ENCODE assay signal across 32 cellular contexts in genomic region chr7:98852826-98853225, GRCh38. TPM values are rescaled to one million over a fixed set of nuclear protein-coding genes. Genes with fewer than 3 reads are reported as not detected.
DNase-seq lines count a peak whose midpoint lies in the region; TF ChIP-seq lines count a peak whose summit lies in the region.
"Had no signal": no experiment of that assay in that cellular context is flagged by ENCODE, and none has a peak within 500 bp of the region (broad histone marks: within the 10 kb centered on the region; RNA-seq: fewer than 3 reads in every experiment).

No MANE protein-coding gene starts in this region.

- no peaks in the 10 kb centered on the region for H3K27me3 ChIP-seq in GM23248 (replicated peaks; ENCODE audit: insufficient read depth)
- no peaks in the 10 kb centered on the region for H3K27me3 ChIP-seq in mesenchymal stem cell (ENCODE audit: control insufficient read depth in 1 of 2, insufficient read depth in 1 of 2, low read length in 2 of 2)
- H3K27me3 ChIP-seq: brain microvascular endothelial cell, testis, vagina had no signal

- 46 to 54% methylated on average over 4 of the region's 4 CpGs for WGBS in GM23248 (ENCODE audit: low coverage in 1 of 2, low lambda C conversion rate in 2 of 2, missing lambda C conversion rate in 2 of 2), 2 experiments
- WGBS in mesenchymal stem cell, result 51% methylated on average over 3 of the region's 4 CpGs

- no peak overlapping the region for H2BK120ac ChIP-seq in mesenchymal stem cell (ENCODE audit: low read depth, low read length)

- H2BK15ac ChIP-seq in mesenchymal stem cell (ENCODE audit: low read depth, poor library complexity, severe bottlenecking), result peak overlapping the region; percentile 26

- H3K9me3 ChIP-seq in GM23248 (ENCODE audit: low read depth) (no peaks in the 10 kb centered on the region), mesenchymal stem cell (ENCODE audit: control insufficient read depth, low read length) (peaks cover 14% of the 10 kb centered on the region)
- H3K9me3 ChIP-seq: testis, vagina had no signal

- peak overlapping the region in 1 of 2 experiments; percentile 35 for H3K4ac ChIP-seq in mesenchymal stem cell (ENCODE audit: low read depth in 1 of 2, low read length in 2 of 2)

- in situ Hi-C loops in GM23248 (cut with MboI), result no loop called here

- H3K36me3 ChIP-seq in GM23248 (ENCODE audit: low read depth) (no peaks in the 10 kb centered on the region), mesenchymal stem cell (ENCODE audit: control insufficient read depth in 1 of 2, insufficient read depth in 2 of 2, low read depth in 1 of 2, low read length in 2 of 2) (no peaks in the 10 kb centered on the region)
- H3K36me3 ChIP-seq: brain microvascular endothelial cell, left lung, vagina had no signal

- H3K9me2 ChIP-seq in GM23248 (ENCODE audit: insufficient read depth), result no peaks in the 10 kb centered on the region

- H3K9ac ChIP-seq in GM23248, result no peak overlapping the region
- no peak overlapping the region for H3K9ac ChIP-seq in mesenchymal stem cell (ENCODE audit: low read length)

- no peak overlapping the region for H3K18ac ChIP-seq in mesenchymal stem cell (ENCODE audit: low read depth in 1 of 2, low read length in 2 of 2)

- peak; percentile 16 for DNase-seq in AG04449 (ENCODE audit: low read depth, low spot score)
- DNase-seq in GM23248, result peak; percentile 18
- DNase-seq in amniotic epithelial cell (ENCODE audit: low read depth), result peak; percentile 41
- DNase-seq in mesenchymal stem cell, result no peak
- DNase-seq in NCI-H345 (lab: John Stamatoyannopoulos, UW), result no peak
- no peak for DNase-seq in activated CD8-positive, alpha-beta memory T cell treated with anti-CD3 and anti-CD28 coated beads for 24 hours
- DNase-seq in DMS153 treated with DMSO at 0.1 percent for 48 hours (lab: John Stamatoyannopoulos, UW; ENCODE audit: unreplicated experiment), result no peak
- no peak for DNase-seq in NCI-H1048 (lab: John Stamatoyannopoulos, UW)
- DNase-seq: activated CD4-positive, alpha-beta T cell treated with anti-CD3 and anti-CD28 coated beads for 1 hour; activated CD8-positive, alpha-beta T cell treated with anti-CD3 and anti-CD28 coated beads for 36 hours; activated gamma-delta T cell; activated naive CD8-positive, alpha-beta T cell treated with anti-CD3 and anti-CD28 coated beads, Interleukin-2, amount 50 U/mL, for 24 hours; activated T-cell treated with anti-CD3 and anti-CD28 coated beads for 4 hours; brain microvascular endothelial cell; CD4-positive, alpha-beta memory T cell; DMS 273 treated with DMSO at 0.1 percent for 48 hours; effector CD4-positive, alpha-beta T cell; foreskin keratinocyte; GF-D8; NCI-H1105 treated with DMSO at 0.1 percent for 48 hours; NCI-H2081; NCI-H446 treated with DMSO at 0.1 percent for 48 hours; PC-9; SIG-M5; stimulated activated CD4-positive, alpha-beta T cell treated with anti-CD3 and anti-CD28 coated beads, Interleukin-12 subunit alpha, Interleukin-12 subunit beta, amount 100 ng/mL, for 4 hours; stimulated activated CD4-positive, alpha-beta T cell treated with anti-CD3 and anti-CD28 coated beads, Interleukin-4, amount 100 ng/mL, for 24 hours; stimulated activated naive CD4-positive, alpha-beta T cell; testis had no signal

- H3K4me3 ChIP-seq in AG04449 (ENCODE audit: low read depth, low read length), result no peak overlapping the region
- H3K4me3 ChIP-seq in GM23248, result no peak overlapping the region
- no peak overlapping the region for H3K4me3 ChIP-seq in mesenchymal stem cell (ENCODE audit: insufficient read depth in 1 of 2, low read depth in 1 of 2, low read length in 2 of 2)
- H3K4me3 ChIP-seq: left lung, PC-9, testis, vagina had no signal

- H3K4me2 ChIP-seq in GM23248 (ENCODE audit: unreplicated experiment) (no peak overlapping the region), mesenchymal stem cell (ENCODE audit: low read length, poor library complexity, severe bottlenecking) (no peak overlapping the region)
- H3K4me2 ChIP-seq: PC-9 had no signal

- no peaks in the 10 kb centered on the region for H3K79me1 ChIP-seq in mesenchymal stem cell (replicated peaks; ENCODE audit: low read length, poor library complexity, severe bottlenecking)

- H4K20me1 ChIP-seq in GM23248 (ENCODE audit: insufficient read depth), result no peaks in the 10 kb centered on the region

- H3K14ac ChIP-seq in mesenchymal stem cell (ENCODE audit: low read length in 2 of 2), result no peak overlapping the region

- POLR2A ChIA-PET in AG04449 (lab: Yijun Ruan, JAX), result interaction anchor here (0.7 to 1.1 kb wide), 2 partner anchors 26 to 435 kb away, joined by 3 to 4 read pairs; partner anchors contain the start of gene TRRAP

- CTCF ChIA-PET in AG04449 (lab: Yijun Ruan, JAX), result interaction anchor here (0.7 to 6.0 kb wide), 2 partner anchors 11 to 433 kb away, joined by 3 to 48 read pairs; no protein-coding TSS in a partner anchor

- no peak overlapping the region for H4K91ac ChIP-seq in mesenchymal stem cell (ENCODE audit: low read length)

- H2AFZ ChIP-seq in GM23248, result no peak overlapping the region
- no peak overlapping the region for H2AFZ ChIP-seq in mesenchymal stem cell (ENCODE audit: low read depth, low read length)
- H2AFZ ChIP-seq: PC-9 had no signal

- H3K27ac ChIP-seq in GM23248 (no peak overlapping the region), mesenchymal stem cell (ENCODE audit: low read length, poor library complexity, severe bottlenecking) (peak overlapping the region; percentile 50)
- H3K27ac ChIP-seq: brain microvascular endothelial cell, foreskin keratinocyte, left lung, PC-9, testis, vagina had no signal

- peaks cover 19% of the 10 kb centered on the region for H3K4me1 ChIP-seq in GM23248 (ENCODE audit: insufficient read depth)
- peaks cover 14% of the 10 kb centered on the region for H3K4me1 ChIP-seq in mesenchymal stem cell (ENCODE audit: control insufficient read depth, insufficient read depth, low read depth, low read length)
- H3K4me1 ChIP-seq: foreskin keratinocyte, left lung, testis, vagina had no signal

- H2AK5ac ChIP-seq in mesenchymal stem cell (ENCODE audit: low read length, severe bottlenecking), result peak overlapping the region; percentile 29

- H3F3A ChIP-seq in GM23248 (ENCODE audit: insufficient read depth), result peaks cover 20% of the 10 kb centered on the region

- no peak overlapping the region for H4K8ac ChIP-seq in mesenchymal stem cell (ENCODE audit: low read length)

- no peak for TF ChIP-seq CTCF in AG04449 (IDR thresholded peaks at IDR 0.05; ENCODE audit: insufficient read depth, low read length, missing control alignments)

- H2BK12ac ChIP-seq in mesenchymal stem cell (ENCODE audit: low read length in 2 of 2), result no peak overlapping the region

- H3K23ac ChIP-seq in mesenchymal stem cell (ENCODE audit: low read length in 2 of 2), result no peak overlapping the region

- H3K79me2 ChIP-seq in GM23248 (ENCODE audit: insufficient read depth), result no peaks in the 10 kb centered on the region

- no peak overlapping the region for H2BK5ac ChIP-seq in mesenchymal stem cell (ENCODE audit: low read depth, low read length, poor library complexity, severe bottlenecking)

RNA-seq across cellular contexts. Expression of gene TMEM130, which starts 17.0 kb away (rescaled TPM):
- total RNA-seq in GM23248 (2014; rRNA removed; shearing (Covaris generic)), result not detected in 2 replicates
- 0.18 and 0.40 TPM in 2 replicates for polyA plus RNA-seq in GM23248 (2016; fragmentation: Nextera tagmentation; extraction: Ambion mirVana)
- 0.54 TPM for polyA plus RNA-seq in mesenchymal stem cell (2013, experiment 1 of 2)
- polyA plus RNA-seq in mesenchymal stem cell (2013, experiment 2 of 2), result 0.32 TPM
- total RNA-seq: CD4-positive, alpha-beta memory T cell; foreskin keratinocyte; natural killer cell treated with Interleukin-12 subunit alpha and Interleukin-12 subunit beta and Interleukin-15 and Interleukin-18, amount 100 ng/mL, for 72 hours; T-helper 1 cell treated with Interleukin-12 subunit alpha and Interleukin-12 subunit beta and Interleukin-4 antibody, amounts not matched to agents 30 ng/mL and 1 ng/mL, for 36 hours had no signal
- polyA plus RNA-seq: CD4-positive, alpha-beta memory T cell; foreskin keratinocyte had no signal

RNA-seq across cellular contexts. Expression of gene TRRAP, which starts 25.5 kb away (rescaled TPM):
- 11.3 and 13.0 TPM in 2 replicates for total RNA-seq in GM23248 (2014; rRNA removed; shearing (Covaris generic))
- 3.7 and 4.8 TPM in 2 replicates for polyA plus RNA-seq in GM23248 (2016; fragmentation: Nextera tagmentation; extraction: Ambion mirVana)
- polyA plus RNA-seq in mesenchymal stem cell (2013, experiment 1 of 2), result 8.7 TPM
- 7.7 TPM for polyA plus RNA-seq in mesenchymal stem cell (2013, experiment 2 of 2)

Comparison
In these comparisons a context has a peak if more than half of its experiments do, and no peak if none do; other contexts are left out.
1. DNase-seq: peak in AG04449 (single experiment), GM23248 (single experiment) and amniotic epithelial cell (single experiment); none in mesenchymal stem cell (single experiment), NCI-H345 (single experiment), activated CD8-positive, alpha-beta memory T cell treated with anti-CD3 and anti-CD28 coated beads for 24 hours (single experiment), DMS153 treated with DMSO at 0.1 percent for 48 hours (single experiment) and NCI-H1048 (single experiment).